ENCODE assay signal across 1 cellular context in genomic region chr15:91093866-91094265, GRCh38.
TF ChIP-seq lines count a peak whose summit lies in the region.
"Not testable (repeated sequence)": the region's sequence is repeated elsewhere in the genome, so short reads cannot be mapped to it uniquely, and the experiment has no call there.

No MANE protein-coding gene starts in this region.

- POLR2A ChIA-PET in HEK293 (lab: Yijun Ruan, JAX), result not testable (repeated sequence)

- not testable (repeated sequence) for H3K9me3 ChIP-seq in HEK293 (ENCODE audit: control insufficient read depth, insufficient read depth, low read depth, low read length)

- not testable (repeated sequence) for TF ChIP-seq CTCF in HEK293 (tag by site-specific recombination; IDR thresholded peaks at IDR 0.05)

- H3K4me1 ChIP-seq in HEK293 (ENCODE audit: control insufficient read depth, insufficient read depth, low read length), result not testable (repeated sequence)

- not testable (repeated sequence) for H3K27ac ChIP-seq in HEK293 (ENCODE audit: extremely low read depth, low read depth, low read length)

- not testable (repeated sequence) for H3K36me3 ChIP-seq in HEK293 (ENCODE audit: control insufficient read depth in 2 of 2, insufficient read depth in 1 of 2, low read length in 2 of 2)

- H3K4me3 ChIP-seq in HEK293 (ENCODE audit: low read depth, low read length), result not testable (repeated sequence)

- CTCF ChIA-PET in HEK293 (lab: Yijun Ruan, JAX), result not testable (repeated sequence)

TF ChIP-seq in HEK293, 187 proteins besides CTCF, POLR2A, EP300 and RAD21:
- TF ChIP-seq SCRT1 (tag by site-specific recombination; IDR thresholded peaks at IDR 0.05; ENCODE audit: borderline replicate concordance) (0 out of 2 replicates have a peak, but pooled peaks have one; percentile 64), SCRT2 (tag by site-specific recombination; IDR thresholded peaks at IDR 0.05) (peak; percentile 82)
TF ChIP-seq in HEK293: peak in this region for 2; not testable (repeated sequence) for 185.
